In the genomic region with DNA sequence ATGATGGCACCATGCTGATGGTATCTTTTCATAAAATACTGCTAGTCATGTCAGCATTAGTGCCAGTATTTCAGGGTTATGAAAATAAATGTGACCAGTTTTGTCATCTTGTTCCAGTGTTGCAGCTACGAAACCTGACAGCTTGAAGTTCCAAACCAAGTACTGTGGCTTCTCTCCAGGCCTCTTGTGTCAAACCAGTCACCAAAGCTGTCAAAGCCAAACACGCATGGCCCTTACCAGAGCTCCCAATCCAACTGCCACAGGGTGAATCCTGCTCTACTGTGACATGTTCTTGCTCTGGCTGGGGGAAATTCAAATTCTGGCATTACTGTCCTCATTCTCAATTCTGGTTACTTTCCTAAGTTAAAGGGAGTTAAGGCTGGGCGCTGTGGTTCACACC, we compare ENCODE assay signal across 1 cellular context.
TF ChIP-seq lines count a peak whose summit lies in the region.

No MANE protein-coding gene starts in this region.

TF ChIP-seq in IMR-90, 13 proteins besides CTCF, POLR2A, EP300 and RAD21 (continued from another document):
- TF ChIP-seq, protein P1, sequence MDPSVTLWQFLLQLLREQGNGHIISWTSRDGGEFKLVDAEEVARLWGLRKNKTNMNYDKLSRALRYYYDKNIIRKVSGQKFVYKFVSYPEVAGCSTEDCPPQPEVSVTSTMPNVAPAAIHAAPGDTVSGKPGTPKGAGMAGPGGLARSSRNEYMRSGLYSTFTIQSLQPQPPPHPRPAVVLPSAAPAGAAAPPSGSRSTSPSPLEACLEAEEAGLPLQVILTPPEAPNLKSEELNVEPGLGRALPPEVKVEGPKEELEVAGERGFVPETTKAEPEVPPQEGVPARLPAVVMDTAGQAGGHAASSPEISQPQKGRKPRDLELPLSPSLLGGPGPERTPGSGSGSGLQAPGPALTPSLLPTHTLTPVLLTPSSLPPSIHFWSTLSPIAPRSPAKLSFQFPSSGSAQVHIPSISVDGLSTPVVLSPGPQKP (IDR thresholded peaks at IDR 0.05; ENCODE audit: borderline replicate concordance, low read depth, low read length) = no peak
